Comparison of ENCODE assay signal across 1 cellular context in the genomic region with DNA sequence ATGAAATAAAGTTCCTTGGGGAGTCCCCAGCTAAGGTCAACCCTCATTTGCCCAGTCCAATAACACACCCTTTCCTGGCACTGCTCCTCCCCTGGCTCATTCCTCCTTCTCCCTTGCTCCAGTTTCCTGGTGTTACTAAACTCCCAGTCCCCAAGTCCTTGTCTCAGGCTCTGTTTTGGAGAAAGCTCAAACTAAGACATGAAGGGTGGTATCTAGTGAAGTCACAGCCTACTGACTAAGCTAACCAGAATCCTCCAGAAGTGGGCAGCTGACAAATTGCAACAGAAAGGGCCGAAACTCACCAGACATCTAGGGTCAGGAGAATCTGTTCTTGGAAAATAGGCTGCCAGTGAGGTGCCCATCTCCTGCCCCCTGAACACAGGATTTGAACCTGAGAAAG.
TF ChIP-seq lines count a peak whose summit lies in the region.

No MANE protein-coding gene starts in this region.

TF ChIP-seq in HepG2, 621 proteins besides CTCF, POLR2A, EP300 and RAD21 (continued from another document):
- TF ChIP-seq, protein P1, sequence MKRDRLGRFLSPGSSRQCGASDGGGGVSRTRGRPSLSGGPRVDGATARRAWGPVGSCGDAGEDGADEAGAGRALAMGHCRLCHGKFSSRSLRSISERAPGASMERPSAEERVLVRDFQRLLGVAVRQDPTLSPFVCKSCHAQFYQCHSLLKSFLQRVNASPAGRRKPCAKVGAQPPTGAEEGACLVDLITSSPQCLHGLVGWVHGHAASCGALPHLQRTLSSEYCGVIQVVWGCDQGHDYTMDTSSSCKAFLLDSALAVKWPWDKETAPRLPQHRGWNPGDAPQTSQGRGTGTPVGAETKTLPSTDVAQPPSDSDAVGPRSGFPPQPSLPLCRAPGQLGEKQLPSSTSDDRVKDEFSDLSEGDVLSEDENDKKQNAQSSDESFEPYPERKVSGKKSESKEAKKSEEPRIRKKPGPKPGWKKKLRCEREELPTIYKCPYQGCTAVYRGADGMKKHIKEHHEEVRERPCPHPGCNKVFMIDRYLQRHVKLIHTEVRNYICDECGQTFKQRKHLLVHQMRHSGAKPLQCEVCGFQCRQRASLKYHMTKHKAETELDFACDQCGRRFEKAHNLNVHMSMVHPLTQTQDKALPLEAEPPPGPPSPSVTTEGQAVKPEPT (CRISPR knock-in tag; IDR thresholded peaks at IDR 0.05; ENCODE audit: low read depth) = no peak
- TF ChIP-seq, protein P2, sequence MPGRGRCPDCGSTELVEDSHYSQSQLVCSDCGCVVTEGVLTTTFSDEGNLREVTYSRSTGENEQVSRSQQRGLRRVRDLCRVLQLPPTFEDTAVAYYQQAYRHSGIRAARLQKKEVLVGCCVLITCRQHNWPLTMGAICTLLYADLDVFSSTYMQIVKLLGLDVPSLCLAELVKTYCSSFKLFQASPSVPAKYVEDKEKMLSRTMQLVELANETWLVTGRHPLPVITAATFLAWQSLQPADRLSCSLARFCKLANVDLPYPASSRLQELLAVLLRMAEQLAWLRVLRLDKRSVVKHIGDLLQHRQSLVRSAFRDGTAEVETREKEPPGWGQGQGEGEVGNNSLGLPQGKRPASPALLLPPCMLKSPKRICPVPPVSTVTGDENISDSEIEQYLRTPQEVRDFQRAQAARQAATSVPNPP (CRISPR knock-in tag; IDR thresholded peaks at IDR 0.05) = no peak
